10 cellular contexts compared by ENCODE assay signal in the genomic region with DNA sequence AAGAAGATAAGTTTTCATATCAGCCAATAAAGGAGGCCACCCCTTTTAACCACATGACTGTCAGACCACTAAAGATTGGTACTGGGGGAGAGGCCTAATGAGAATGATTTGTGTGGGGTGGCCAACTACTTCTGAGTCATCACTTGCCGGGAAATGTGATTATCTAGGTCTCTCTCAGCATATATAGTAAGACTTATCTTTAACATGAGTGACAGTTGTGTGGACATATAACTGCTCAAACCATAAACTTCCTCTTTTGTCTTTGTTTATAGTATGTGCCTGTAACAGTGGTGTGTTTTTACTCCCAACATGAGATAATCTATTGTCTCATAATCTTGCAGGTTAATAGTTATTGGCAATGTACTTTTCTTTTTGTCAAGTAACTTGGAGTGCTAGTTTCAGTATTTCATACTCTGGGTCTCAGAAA.
DNase-seq lines count a peak whose midpoint lies in the region; ATAC-seq, FAIRE-seq and TF ChIP-seq lines count a peak whose summit lies in the region.
"Had no signal": no experiment of that assay in that cellular context is flagged by ENCODE, and none has a peak within 500 bp of the region (broad histone marks: within the 10 kb centered on the region; RNA-seq: fewer than 3 reads in every experiment).

No MANE protein-coding gene starts in this region.

- H3K4me3 Mint-ChIP-seq in H9, result no peak overlapping the region

- no peaks in the 10 kb centered on the region for H3K79me2 ChIP-seq in HepG2 (ENCODE audit: insufficient read depth, low read length)
- no peaks in the 10 kb centered on the region for H3K79me2 ChIP-seq in H9 (ENCODE audit: insufficient read depth, low read length)

- ATAC-seq in GM18498 (IDR thresholded peaks at IDR 0.05; ENCODE audit: unreplicated experiment), result peak; percentile 69
- ATAC-seq in HG02588 (IDR thresholded peaks at IDR 0.05; ENCODE audit: unreplicated experiment), result peak; percentile 77
- ATAC-seq in HepG2, result no peak

- H3K9me3 Mint-ChIP-seq in H9, result no peaks in the 10 kb centered on the region
- H3K9me3 Mint-ChIP-seq: activated T-helper 2 cell treated with anti-CD3 and anti-CD28 coated beads, Interferon-gamma antibody, Interleukin-2, Interleukin-4, amounts not matched to agents 10 μg/mL and 5 μg/mL and 100 μg/mL, durations not matched to agents 14 hours and 24 hours and 36 hours had no signal

- DNase-seq in NOMO-1 (lab: John Stamatoyannopoulos, UW; ENCODE audit: unreplicated experiment in 2 of 2) (peak; percentile 66 to 74), fibroblast of pulmonary artery (ENCODE audit: low read depth) (peak; percentile 53), right atrium auricular region (ENCODE audit: low spot score) (no peak), G401 (ENCODE audit: low spot score) (no peak), HepG2 (ENCODE audit: low spot score) (no peak), H9 (no peak)
- DNase-seq: PC-9 had no signal

- BruUV-seq in HepG2 (replicated peaks; lab: Mats Ljungman, UMichigan), result no TSS peak

- H4K5ac ChIP-seq in H9 (ENCODE audit: insufficient read length, low read depth, low read length), result no peak overlapping the region

- peaks cover 3 to 6% of the 10 kb centered on the region in 2 experiments; a peak in 2 of 4 replicates for H3K4me1 Mint-ChIP-seq in H9

- H3K9ac ChIP-seq in HepG2 (ENCODE audit: insufficient read depth, low read depth, low read length) (no peak overlapping the region), H9 (ENCODE audit: extremely low read depth, insufficient read length, low read length) (no peak overlapping the region)

- TF ChIP-seq RAD21 in HepG2 (CRISPR knock-in tag; IDR thresholded peaks at IDR 0.05), result no peak

- no peak overlapping the region for H3K14ac ChIP-seq in H9 (ENCODE audit: insufficient read depth, low read length)

- 100% methylated on average over 1 of the region's 1 CpG for WGBS in HepG2 (ENCODE audit: low lambda C conversion rate)
- WGBS in H9 (ENCODE audit: extremely low coverage, insufficient read length, low lambda C conversion rate), result no CpG with 5 or more reads among the region's 1 CpG

- no peaks in the 10 kb centered on the region for H3K27me3 Mint-ChIP-seq in H9 (ENCODE audit: low read depth)

- no peaks in the 10 kb centered on the region; a peak in 1 of 7 replicates for H3K36me3 Mint-ChIP-seq in H9 (ENCODE audit: insufficient read depth in 1 of 3, low read depth in 3 of 3)

- H2BK20ac ChIP-seq in H9 (ENCODE audit: low read depth, low read length, poor library complexity, severe bottlenecking), result no peak overlapping the region

- TF ChIP-seq POLR2A in HepG2 (IDR thresholded peaks at IDR 0.05; ENCODE audit: insufficient read depth in 1 of 2, low read depth in 2 of 2, low read length in 2 of 2), result no peak

- CTCF ChIA-PET in HepG2 (lab: Yijun Ruan, JAX; ENCODE audit: low intra/inter-chr PET ratio, low total read pairs), result no interaction called here

- H2BK5ac ChIP-seq in H9 (ENCODE audit: insufficient read length, low read length), result no peak overlapping the region

- H3K27me3 ChIP-seq in right atrium auricular region, result no peaks in the 10 kb centered on the region
- H3K27me3 ChIP-seq in HepG2 (ENCODE audit: control insufficient read depth in 1 of 2, insufficient read depth in 2 of 2, low read length in 2 of 2), result no peaks in the 10 kb centered on the region
- H3K27me3 ChIP-seq in H9 (ENCODE audit: insufficient read depth, low read length), result no peaks in the 10 kb centered on the region

- no peaks in the 10 kb centered on the region for H3K4me1 ChIP-seq in right atrium auricular region
- peaks cover 13% of the 10 kb centered on the region for H3K4me1 ChIP-seq in HepG2 (ENCODE audit: insufficient read depth, low read length)
- H3K4me1 ChIP-seq in H9 (ENCODE audit: insufficient read depth, low read length), result peaks cover 2% of the 10 kb centered on the region

- H3K4me2 ChIP-seq in HepG2 (ENCODE audit: low read depth, low read length), result no peak overlapping the region
- no peak overlapping the region for H3K4me2 ChIP-seq in H9 (ENCODE audit: insufficient read depth, insufficient read length, low read length)
- H3K4me2 ChIP-seq: PC-9 had no signal

- H3K18ac ChIP-seq in H9 (ENCODE audit: insufficient read length, low read depth, low read length), result no peak overlapping the region

- H3K4me3 ChIP-seq in fibroblast of pulmonary artery (replicated peaks; ENCODE audit: low read depth, low read length) (no peak overlapping the region), right atrium auricular region (no peak overlapping the region), HepG2 (replicated peaks in 1 of 3; ENCODE audit: insufficient read depth in 1 of 3, low read depth in 2 of 3, low read length in 3 of 3) (no peak overlapping the region)
- H3K4me3 ChIP-seq: PC-9 had no signal

- in situ Hi-C loops in G401 (cut with HindIII; ENCODE audit: low sequenced_read_pairs), result no loop called here
- in situ Hi-C loops in HepG2 (cut with HindIII; ENCODE audit: extremely low pct_ligation_motif_present, low pct_unique_long_range_greater_than_20kb), result no loop called here

- H3T11ph ChIP-seq in H9 (ENCODE audit: low read length), result no peak overlapping the region

- H2BK15ac ChIP-seq in H9 (ENCODE audit: low read depth, low read length), result no peak overlapping the region

- H3K4ac ChIP-seq in H9 (ENCODE audit: low read depth, low read length), result no peak overlapping the region

- H2AFZ ChIP-seq in HepG2 (ENCODE audit: low read length) (no peak overlapping the region), H9 (ENCODE audit: low read length) (no peak overlapping the region)
- H2AFZ ChIP-seq: PC-9 had no signal

- no peak overlapping the region for H3K27ac ChIP-seq in right atrium auricular region
- H3K27ac ChIP-seq in HepG2 (ENCODE audit: extremely low read length, insufficient read depth, low read length), result no peak overlapping the region
- H3K27ac ChIP-seq in H9 (ENCODE audit: insufficient read length, low read depth, low read length), result no peak overlapping the region
- H3K27ac ChIP-seq: PC-9 had no signal

- TF ChIP-seq EP300 in HepG2 (IDR thresholded peaks at IDR 0.05; ENCODE audit: low read depth in 2 of 2, low read length in 2 of 2), result no peak
- no peak for TF ChIP-seq EP300 in HepG2 (CRISPR knock-in tag; IDR thresholded peaks at IDR 0.05; ENCODE audit: borderline replicate concordance)

- H3K36me3 ChIP-seq in right atrium auricular region (no peaks in the 10 kb centered on the region), HepG2 (replicated peaks in 1 of 2; ENCODE audit: control insufficient read depth in 1 of 2, insufficient read depth in 2 of 2, low read length in 2 of 2) (no peaks in the 10 kb centered on the region)

- H3K79me1 ChIP-seq in H9 (ENCODE audit: insufficient read depth, low read depth, low read length, poor library complexity, severe bottlenecking), result no peaks in the 10 kb centered on the region

- no peak for FAIRE-seq in HepG2 (lab: Jason Lieb, UNC)

- H3K23ac ChIP-seq in H9 (ENCODE audit: insufficient read length, low read depth, low read length), result no peak overlapping the region

- H4K20me1 ChIP-seq in HepG2 (ENCODE audit: insufficient read depth, low read length) (no peaks in the 10 kb centered on the region), H9 (ENCODE audit: control insufficient read depth, insufficient read depth, insufficient read length) (no peaks in the 10 kb centered on the region)

- peak overlapping the region in 1 of 3 experiments; percentile 47; a peak in 1 of 7 replicates for H3K27ac Mint-ChIP-seq in H9
- H3K27ac Mint-ChIP-seq: activated T-helper 2 cell treated with anti-CD3 and anti-CD28 coated beads, Interferon-gamma antibody, Interleukin-2, Interleukin-4, amounts not matched to agents 10 μg/mL and 5 μg/mL and 100 μg/mL, durations not matched to agents 14 hours and 24 hours and 36 hours had no signal

- H2BK120ac ChIP-seq in H9 (ENCODE audit: low read depth, low read length, poor library complexity, severe bottlenecking), result no peak overlapping the region

- H2AK5ac ChIP-seq in H9 (ENCODE audit: insufficient read length, low read length), result no peak overlapping the region

- no peak overlapping the region for H2BK12ac ChIP-seq in H9 (ENCODE audit: insufficient read length, low read depth, low read length)

- H4K91ac ChIP-seq in H9 (ENCODE audit: insufficient read length, low read depth, low read length), result no peak overlapping the region

- intact Hi-C loops in HepG2 (cut with micrococcal nuclease; ENCODE audit: unreplicated experiment), result no loop called here

- POLR2A ChIA-PET in HepG2 (lab: Yijun Ruan, JAX), result no interaction called here

- no peaks in the 10 kb centered on the region for H3K23me2 ChIP-seq in H9 (ENCODE audit: insufficient read length, low read depth, low read length, poor library complexity, severe bottlenecking)

- H4K8ac ChIP-seq in H9 (replicated peaks; ENCODE audit: insufficient read length, low read depth, low read length), result no peak overlapping the region

- TF ChIP-seq CTCF in fibroblast of pulmonary artery (IDR thresholded peaks at IDR 0.05; ENCODE audit: low read length, missing control alignments) (no peak), right atrium auricular region (IDR thresholded peaks at IDR 0.05) (no peak), HepG2 (CRISPR knock-in tag; IDR thresholded peaks at IDR 0.05) (no peak), H9 (conservative IDR thresholded peaks at IDR 0.05) (no peak)

- H3K9me3 ChIP-seq in right atrium auricular region, result no peaks in the 10 kb centered on the region
- no peaks in the 10 kb centered on the region for H3K9me3 ChIP-seq in HepG2 (ENCODE audit: low read length)
- no peaks in the 10 kb centered on the region for H3K9me3 ChIP-seq in H9 (ENCODE audit: control insufficient read depth, low read depth, low read length)

- H3K56ac ChIP-seq in H9 (ENCODE audit: insufficient read length, low read depth, low read length), result no peak overlapping the region

TF ChIP-seq in HepG2, 621 proteins besides CTCF, POLR2A, EP300 and RAD21:
- TF ChIP-seq ZNF335 (CRISPR knock-in tag; IDR thresholded peaks at IDR 0.05) (no peak), ZNF251 (CRISPR knock-in tag; IDR thresholded peaks at IDR 0.05) (no peak), LCORL (IDR thresholded peaks at IDR 0.05) (no peak), LCORL (CRISPR knock-in tag; IDR thresholded peaks at IDR 0.05) (no peak), GFI1 (CRISPR knock-in tag; IDR thresholded peaks at IDR 0.05; ENCODE audit: borderline replicate concordance) (no peak)
TF ChIP-seq in HepG2: peak in this region for 0.

Comparison
In these comparisons a context has a peak if more than half of its experiments do, and no peak if none do; other contexts are left out.
1. DNase-seq: peak in NOMO-1 (2 of 2) and fibroblast of pulmonary artery (single experiment); none in right atrium auricular region (single experiment), G401 (single experiment), HepG2 (single experiment) and H9 (single experiment).